In genomic region chr19:35858311-35858710, GRCh38 we compare ENCODE assay signal across 19 cellular contexts. TPM values are rescaled to one million over a fixed set of nuclear protein-coding genes. Genes with fewer than 3 reads are reported as not detected.
DNase-seq lines count a peak whose midpoint lies in the region; ATAC-seq and TF ChIP-seq lines count a peak whose summit lies in the region.
"Had no signal": no experiment of that assay in that cellular context is flagged by ENCODE, and none has a peak within 500 bp of the region (broad histone marks: within the 10 kb centered on the region; RNA-seq: fewer than 3 reads in every experiment).

No MANE protein-coding gene starts in this region.

- peaks cover 42% of the 10 kb centered on the region for H3K27me3 Mint-ChIP-seq in activated T-helper 17 cell treated with anti-CD3 and anti-CD28 coated beads, Interleukin-2, amount 50 U/mL, for 72 hours
- peaks cover 76% of the 10 kb centered on the region for H3K27me3 Mint-ChIP-seq in nephron (ENCODE audit: low read depth)
- peaks cover 96% of the 10 kb centered on the region for H3K27me3 Mint-ChIP-seq in activated naive CD4-positive, alpha-beta T cell treated with anti-CD3 and anti-CD28 coated beads, Interleukin-2, amount 10 ng/mL, durations not matched to agents 7 days and 5 days

- H3K27ac Mint-ChIP-seq in activated T-helper 17 cell treated with anti-CD3 and anti-CD28 coated beads, Interleukin-2, amount 50 U/mL, for 72 hours: no peak overlapping the region
- H3K27ac Mint-ChIP-seq in nephron: no peak overlapping the region
- no peak overlapping the region for H3K27ac Mint-ChIP-seq in activated naive CD4-positive, alpha-beta T cell treated with anti-CD3 and anti-CD28 coated beads, Interleukin-2, amount 10 ng/mL, durations not matched to agents 7 days and 5 days

- no peaks in the 10 kb centered on the region for H3K9me3 Mint-ChIP-seq in activated T-helper 17 cell treated with anti-CD3 and anti-CD28 coated beads, Interleukin-2, amount 50 U/mL, for 72 hours
- H3K9me3 Mint-ChIP-seq in nephron: no peaks in the 10 kb centered on the region
- H3K9me3 Mint-ChIP-seq in activated naive CD4-positive, alpha-beta T cell treated with anti-CD3 and anti-CD28 coated beads, Interleukin-2, amount 10 ng/mL, durations not matched to agents 7 days and 5 days: no peaks in the 10 kb centered on the region

- DNase-seq in Right ventricle myocardium inferior (ENCODE audit: missing footprints) (peak; percentile 1), cardiac septum (ENCODE audit: low spot score) (no peak), NCI-H2171 (lab: John Stamatoyannopoulos, UW) (no peak)
- no peak for DNase-seq in activated T-cell treated with anti-CD3 and anti-CD28 coated beads, Interleukin-2, amount 50 U/mL, for 1 hour
- DNase-seq in activated naive CD4-positive, alpha-beta T cell treated with anti-CD3 and anti-CD28 coated beads, Interleukin-2, amount 10 ng/mL, durations not matched to agents 7 days and 5 days: no peak
- DNase-seq: C1 segment of cervical spinal cord, COR-L47, GF-D8, GOT3, NCI-H1417, NCI-H2029 treated with DMSO at 0.1 percent for 48 hours, NCI-H510A, Peyer's patch, Right ventricle myocardium superior had no signal

- no peak for TF ChIP-seq CTCF in nephron (IDR thresholded peaks at IDR 0.05; ENCODE audit: unreplicated experiment in 3 of 3)

- intact Hi-C loops in Right ventricle myocardium inferior (cut with DNase I): no loop called here
- intact Hi-C loops in cardiac septum (cut with DNase I): no loop called here

- CTCF ChIA-PET in activated naive CD4-positive, alpha-beta T cell treated with anti-CD3 and anti-CD28 coated beads, Interleukin-2, amount 10 ng/mL, durations not matched to agents 7 days and 5 days (lab: Charles Lee): no interaction called here

- ATAC-seq in Right ventricle myocardium inferior (no peak), HG03025 (IDR thresholded peaks at IDR 0.05; ENCODE audit: low FRiP score, unreplicated experiment) (no peak)
- no peak for ATAC-seq in activated T-helper 17 cell treated with anti-CD3 and anti-CD28 coated beads, Interleukin-2, amount 50 U/mL, for 72 hours (replicated peaks)
- ATAC-seq: K562 had no signal

- peaks cover under 1% of the 10 kb centered on the region for H3K4me1 Mint-ChIP-seq in activated T-helper 17 cell treated with anti-CD3 and anti-CD28 coated beads, Interleukin-2, amount 50 U/mL, for 72 hours
- peaks cover 17% of the 10 kb centered on the region for H3K4me1 Mint-ChIP-seq in nephron
- H3K4me1 Mint-ChIP-seq in activated naive CD4-positive, alpha-beta T cell treated with anti-CD3 and anti-CD28 coated beads, Interleukin-2, amount 10 ng/mL, durations not matched to agents 7 days and 5 days: peaks cover 11% of the 10 kb centered on the region

- H3K4me3 Mint-ChIP-seq in activated T-helper 17 cell treated with anti-CD3 and anti-CD28 coated beads, Interleukin-2, amount 50 U/mL, for 72 hours: peak overlapping the region; percentile 72
- H3K4me3 Mint-ChIP-seq in nephron: peak overlapping the region; percentile 69 to 95 (median 84)
- no peak overlapping the region for H3K4me3 Mint-ChIP-seq in activated naive CD4-positive, alpha-beta T cell treated with anti-CD3 and anti-CD28 coated beads, Interleukin-2, amount 10 ng/mL, durations not matched to agents 7 days and 5 days

- H3K36me3 Mint-ChIP-seq in activated T-helper 17 cell treated with anti-CD3 and anti-CD28 coated beads, Interleukin-2, amount 50 U/mL, for 72 hours (ENCODE audit: low read depth): no peaks in the 10 kb centered on the region
- H3K36me3 Mint-ChIP-seq in nephron (ENCODE audit: low read depth): peaks cover 10% of the 10 kb centered on the region
- H3K36me3 Mint-ChIP-seq in activated naive CD4-positive, alpha-beta T cell treated with anti-CD3 and anti-CD28 coated beads, Interleukin-2, amount 10 ng/mL, durations not matched to agents 7 days and 5 days: no peaks in the 10 kb centered on the region

RNA-seq across cellular contexts. Expression of gene KIRREL2, which starts 1.6 kb away (rescaled TPM):
- not detected for total RNA-seq in Right ventricle myocardium inferior
- total RNA-seq in cardiac septum: not detected
- 1 to 10 TPM; 1.0 to 1.4 TPM for total RNA-seq in activated T-helper 17 cell treated with anti-CD3 and anti-CD28 coated beads, Interleukin-2, amount 50 U/mL, for 72 hours
- total RNA-seq: Right ventricle myocardium superior had no signal

RNA-seq across cellular contexts. Expression of gene NPHS1, which starts 6.0 kb away (rescaled TPM):
- not detected for total RNA-seq in Right ventricle myocardium inferior
- total RNA-seq in cardiac septum: not detected
- under 1 TPM in 1 of 2 donors, not detected in 1; 0.05 TPM for total RNA-seq in activated T-helper 17 cell treated with anti-CD3 and anti-CD28 coated beads, Interleukin-2, amount 50 U/mL, for 72 hours
- total RNA-seq: Daoy, Peyer's patch, Right ventricle myocardium superior had no signal

RNA-seq across cellular contexts. Expression of gene APLP1, which starts 10.1 kb away (rescaled TPM):
- total RNA-seq in Right ventricle myocardium inferior: 20.5 TPM
- 39.9 TPM for total RNA-seq in cardiac septum
- total RNA-seq in activated T-helper 17 cell treated with anti-CD3 and anti-CD28 coated beads, Interleukin-2, amount 50 U/mL, for 72 hours: 1 to 10 TPM; 2.3 to 2.6 TPM

RNA-seq across cellular contexts. Expression of gene NFKBID, which starts 42.0 kb away (rescaled TPM):
- total RNA-seq in Right ventricle myocardium inferior (2.1 TPM), cardiac septum (3.1 TPM)
- 100 to 1,000 TPM in 1 of 2 donors, 10 to 100 TPM in 1; 35.8 to 113 TPM for total RNA-seq in activated T-helper 17 cell treated with anti-CD3 and anti-CD28 coated beads, Interleukin-2, amount 50 U/mL, for 72 hours

RNA-seq across cellular contexts. Expression of gene HCST, which starts 44.0 kb away (rescaled TPM):
- total RNA-seq in Right ventricle myocardium inferior: 6.3 TPM
- 5.4 TPM for total RNA-seq in cardiac septum
- total RNA-seq in activated T-helper 17 cell treated with anti-CD3 and anti-CD28 coated beads, Interleukin-2, amount 50 U/mL, for 72 hours: 10 to 100 TPM; 45.5 to 47.6 TPM
- total RNA-seq: Daoy had no signal
